ENCODE assay signal across 9 cellular contexts in the genomic region with DNA sequence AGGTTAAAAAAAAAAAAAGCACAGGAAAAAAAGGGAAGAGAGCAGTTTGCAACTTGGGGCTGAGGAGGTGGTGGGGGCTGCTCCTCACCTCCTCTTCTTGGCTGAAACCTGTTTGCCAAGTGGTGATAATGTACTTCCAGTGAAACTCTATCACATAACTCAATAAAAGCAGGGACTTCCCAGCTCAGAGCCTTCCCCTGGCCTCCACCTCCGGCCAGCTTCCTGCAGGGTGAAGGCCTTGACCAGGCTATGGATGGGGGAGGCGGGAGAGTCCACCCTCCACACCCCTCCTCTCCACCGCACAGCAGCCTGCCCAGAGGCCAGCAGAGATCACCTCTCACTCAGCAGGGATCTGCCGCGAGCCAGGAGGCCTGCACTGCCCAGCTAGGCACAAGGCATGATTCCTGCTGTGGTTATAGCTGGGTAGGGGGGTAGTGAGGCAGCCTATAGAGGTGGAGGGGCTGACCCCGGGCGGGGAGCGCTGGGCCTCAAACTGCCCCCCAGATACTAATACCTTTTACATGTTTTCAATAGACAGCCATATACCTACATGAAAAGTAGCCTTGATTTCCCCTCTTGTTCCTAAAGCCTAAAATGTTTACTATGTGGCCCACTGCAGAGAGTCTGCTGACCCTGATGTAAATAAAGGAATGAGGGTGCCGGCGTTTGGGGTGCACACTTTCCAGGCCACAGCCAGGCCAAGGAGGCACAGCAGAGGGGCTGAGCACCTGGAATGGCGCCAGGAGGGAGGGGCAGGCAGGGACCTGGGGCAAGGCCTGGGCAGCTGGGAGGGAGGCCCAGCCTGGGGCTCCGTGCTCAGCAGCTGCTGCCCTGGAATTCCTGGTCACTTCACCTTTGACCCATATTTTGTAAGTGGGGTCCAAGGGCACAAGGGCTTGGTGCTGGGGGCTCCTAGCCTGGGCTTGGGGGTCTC. TPM values are rescaled to one million over a fixed set of nuclear protein-coding genes. Genes with fewer than 3 reads are reported as not detected.
DNase-seq lines count a peak whose midpoint lies in the region; ATAC-seq and TF ChIP-seq lines count a peak whose summit lies in the region.
"Had no signal": no experiment of that assay in that cellular context is flagged by ENCODE, and none has a peak within 500 bp of the region (broad histone marks: within the 10 kb centered on the region; RNA-seq: fewer than 3 reads in every experiment).

No MANE protein-coding gene starts in this region.

- H3K27ac ChIP-seq in WERI-Rb-1 (peak overlapping the region; percentile 41), right atrium auricular region (peak overlapping the region; percentile 78 to 84), gastrocnemius medialis (peak overlapping the region; percentile 33 to 76 (median 68))

- H3K4me3 ChIP-seq in WERI-Rb-1 (ENCODE audit: low read depth, low read length) = no peak overlapping the region
- peak overlapping the region in 1 of 2 donors; percentile 12 for H3K4me3 ChIP-seq in right atrium auricular region
- no peak overlapping the region for H3K4me3 ChIP-seq in gastrocnemius medialis

- peak; percentile 69 for DNase-seq in HK-2 (ENCODE audit: unreplicated experiment)
- peak; percentile 39 for DNase-seq in WERI-Rb-1
- no peak for DNase-seq in right atrium auricular region (ENCODE audit: low spot score)
- peak in 1 of 2 donors; percentile 33 for DNase-seq in gastrocnemius medialis
- no peak for DNase-seq in NCI-H187 treated with DMSO at 0.1 percent for 48 hours (lab: John Stamatoyannopoulos, UW)
- no peak for DNase-seq in NCI-H2171 (lab: John Stamatoyannopoulos, UW)
- DNase-seq in AML-193 (lab: John Stamatoyannopoulos, UW) = no peak
- DNase-seq: foreskin melanocyte had no signal

- in situ Hi-C loops in gastrocnemius medialis (cut with MboI; ENCODE audit: low sequenced_read_pairs in 4 of 4) = no loop called here

- ATAC-seq in gastrocnemius medialis (peak; percentile 28 to 60), GM21381 (IDR thresholded peaks at IDR 0.05; ENCODE audit: unreplicated experiment) (no peak)

- intact Hi-C loops in gastrocnemius medialis (cut with DNase I; ENCODE audit: low total_unique reads) = no loop called here

- peaks cover 24% of the 10 kb centered on the region for H3K36me3 ChIP-seq in WERI-Rb-1
- H3K36me3 ChIP-seq in right atrium auricular region = no peaks in the 10 kb centered on the region
- H3K36me3 ChIP-seq in gastrocnemius medialis = no peaks in the 10 kb centered on the region

- H3K4me1 ChIP-seq in right atrium auricular region (peaks cover 0 to 94% of the 10 kb centered on the region in 2 donors), gastrocnemius medialis (peaks cover 73 to 78% of the 10 kb centered on the region in 2 donors)

- TF ChIP-seq POLR2A in gastrocnemius medialis (IDR thresholded peaks at IDR 0.05) = no peak

- no peaks in the 10 kb centered on the region for H3K27me3 ChIP-seq in WERI-Rb-1 (ENCODE audit: insufficient read depth, low read depth, severe bottlenecking)
- no peaks in the 10 kb centered on the region for H3K27me3 ChIP-seq in right atrium auricular region
- no peaks in the 10 kb centered on the region for H3K27me3 ChIP-seq in gastrocnemius medialis

- no peaks in the 10 kb centered on the region for H3K9me3 ChIP-seq in WERI-Rb-1 (ENCODE audit: severe bottlenecking)
- H3K9me3 ChIP-seq in right atrium auricular region = no peaks in the 10 kb centered on the region
- no peaks in the 10 kb centered on the region for H3K9me3 ChIP-seq in gastrocnemius medialis

- no peak for TF ChIP-seq CTCF in WERI-Rb-1 (IDR thresholded peaks at IDR 0.05; ENCODE audit: low read depth, low read length)
- no peak for TF ChIP-seq CTCF in right atrium auricular region (IDR thresholded peaks at IDR 0.05)
- no peak for TF ChIP-seq CTCF in gastrocnemius medialis (IDR thresholded peaks at IDR 0.05 in 4 of 5, conservative IDR thresholded peaks at IDR 0.05 in 1 of 5)

RNA-seq across cellular contexts. Expression of a gene that starts 10.3 kb away (rescaled TPM):
- total RNA-seq in right atrium auricular region (10 to 100 TPM in 1 of 2 donors, 1 to 10 TPM in 1; 6.0 to 11.8 TPM), gastrocnemius medialis (10 to 100 TPM; 16.7 to 43.0 (median 26.5) TPM)

RNA-seq across cellular contexts. Expression of a gene that starts 30.3 kb away (rescaled TPM):
- 10 to 100 TPM; 26.1 to 30.9 TPM for total RNA-seq in right atrium auricular region
- 10 to 100 TPM; 16.4 to 38.9 (median 24.9) TPM for total RNA-seq in gastrocnemius medialis

Comparison
In these comparisons a context has a peak if more than half of its experiments do, and no peak if none do; other contexts are left out.
1. DNase-seq: peak in HK-2 (single experiment) and WERI-Rb-1 (single experiment); none in right atrium auricular region (single experiment), NCI-H187 treated with DMSO at 0.1 percent for 48 hours (single experiment), NCI-H2171 (single experiment) and AML-193 (0 of 2).
2. Peak in every context shown above with its lines, with median percentiles within 50 percentile points of each other: H3K27ac ChIP-seq.